8 cellular contexts compared by ENCODE assay signal in genomic region chr17:75521290-75521689, GRCh38. TPM values are rescaled to one million over a fixed set of nuclear protein-coding genes. Genes with fewer than 3 reads are reported as not detected.
"Had no signal": no experiment of that assay in that cellular context is flagged by ENCODE, and none has a peak within 500 bp of the region (broad histone marks: within the 10 kb centered on the region; RNA-seq: fewer than 3 reads in every experiment).

No MANE protein-coding gene starts in this region.

- H3K27ac ChIP-seq: GM23248 had no signal

- H3K9me3 ChIP-seq: HAP-1 had no signal

- H3K4me3 ChIP-seq: GM23248, HAP-1 had no signal

- H2AFZ ChIP-seq: GM23248 had no signal

- ATAC-seq: HCT116 had no signal

- FAIRE-seq: HTR-8/SVneo had no signal

- DNase-seq: GM23248, GOT3, H7, KBM-7 had no signal

- H3K9ac ChIP-seq: GM23248 had no signal

RNA-seq across cellular contexts. Expression of gene LLGL2, which starts 4.2 kb away (rescaled TPM):
- total RNA-seq: GM23248 had no signal
- polyA plus RNA-seq: GM23248 had no signal

RNA-seq across cellular contexts. Expression of gene CASKIN2, which starts 6.0 kb away (rescaled TPM):
- polyA plus RNA-seq: IgD-negative memory B cell had no signal
